Comparison of ENCODE assay signal across 8 cellular contexts in the genomic region with DNA sequence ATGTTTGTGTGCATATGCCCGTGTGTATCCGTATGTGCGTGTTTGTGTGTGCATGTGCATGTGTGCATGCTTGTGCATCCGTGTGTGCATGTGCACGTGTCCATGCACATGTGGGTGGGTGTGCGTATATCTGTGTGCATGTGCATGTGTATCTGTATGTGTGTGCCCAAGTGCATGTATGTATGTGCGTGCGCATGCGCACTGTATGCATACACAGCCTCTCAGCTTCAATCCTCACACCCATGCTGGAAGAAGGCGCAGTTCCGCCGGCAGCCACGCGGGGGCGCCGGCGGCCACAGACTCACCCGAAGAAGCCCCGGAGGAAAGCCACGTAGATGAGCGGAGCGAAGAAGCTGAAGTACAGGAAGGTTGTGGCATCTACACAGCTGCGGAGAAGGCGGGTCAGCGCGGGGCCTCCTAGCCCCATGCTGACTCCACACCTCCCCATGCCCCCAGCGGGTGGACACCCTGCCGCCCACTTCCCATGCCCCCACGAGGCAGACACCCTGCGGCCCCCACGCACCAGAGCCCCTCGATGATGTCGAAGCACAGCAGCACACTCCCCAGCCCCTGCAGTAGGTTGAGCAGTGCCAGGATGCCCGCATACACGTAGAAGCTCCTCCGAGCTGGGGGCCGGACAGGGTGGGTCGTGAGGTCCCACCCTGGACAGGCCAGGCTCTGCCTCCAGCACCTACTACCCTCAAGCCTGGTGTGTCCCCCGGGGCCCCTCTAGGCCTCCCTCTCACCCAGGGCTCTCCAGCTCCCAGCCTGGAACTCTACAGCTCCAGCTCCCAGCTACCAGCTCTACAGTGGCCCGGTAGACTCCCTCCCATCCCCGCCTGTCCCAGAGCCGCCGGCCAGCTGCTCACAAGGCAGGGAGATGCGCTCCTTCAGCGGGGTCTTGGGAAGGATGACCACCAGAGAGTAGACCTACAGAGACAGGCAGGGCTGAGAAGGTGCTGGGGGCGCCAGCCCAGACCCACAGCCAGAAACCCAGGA. TPM values are rescaled to one million over a fixed set of nuclear protein-coding genes. Genes with fewer than 3 reads are reported as not detected.
A peak's percentile ranks its signal among the peaks of the same experiment; 100 is the strongest.
DNase-seq lines count a peak whose midpoint lies in the region; ATAC-seq, FAIRE-seq and TF ChIP-seq lines count a peak whose summit lies in the region.

No MANE protein-coding gene starts in this region.

- no peaks in the 10 kb centered on the region for H3K36me3 ChIP-seq in hepatocyte (replicated peaks; ENCODE audit: insufficient read depth, low read depth)
- H3K36me3 ChIP-seq in small intestine (ENCODE audit: control insufficient read depth in 2 of 2, insufficient read depth in 2 of 2, low read length in 2 of 2) = peaks cover 0 to 7% of the 10 kb centered on the region in 2 donors

- H3K27ac ChIP-seq in hepatocyte (peak overlapping the region; percentile 37), small intestine (ENCODE audit: low read depth in 1 of 2, low read length in 1 of 2) (no peak overlapping the region)

- H3K4me3 ChIP-seq in astrocyte of the cerebellum (ENCODE audit: low read depth, low read length) (no peak overlapping the region), hepatocyte (no peak overlapping the region), small intestine (ENCODE audit: low read depth in 1 of 2, low read length in 2 of 2) (no peak overlapping the region)

- H3K9me3 ChIP-seq in hepatocyte (ENCODE audit: low read depth) (no peaks in the 10 kb centered on the region), small intestine (ENCODE audit: control insufficient read depth, low read depth) (no peaks in the 10 kb centered on the region)

- ATAC-seq in GM18517 (IDR thresholded peaks at IDR 0.05; ENCODE audit: unreplicated experiment) (peak; percentile 63), HG03066 (IDR thresholded peaks at IDR 0.05; ENCODE audit: low read depth, unreplicated experiment) (peak; percentile 88)

- H2AFZ ChIP-seq in hepatocyte = no peak overlapping the region

- 48% methylated on average over 43 of the region's 46 CpGs for WGBS in hepatocyte (ENCODE audit: low lambda C conversion rate, missing lambda C conversion rate)
- 42 to 45% (median 42%) methylated on average over 45 to 46 of the region's 46 CpGs for WGBS in small intestine, 3 donors

- H3K79me2 ChIP-seq in hepatocyte = peaks cover under 1% of the 10 kb centered on the region

- peak overlapping the region; percentile 49 for H3K4me2 ChIP-seq in hepatocyte

- FAIRE-seq in A204.1 (lab: Jason Lieb, UNC) = peak; percentile 85
- FAIRE-seq in TTC549 (lab: Jason Lieb, UNC) = peak; percentile 43
- no peak for FAIRE-seq in small intestine (lab: Jason Lieb, UNC)

- H3K4me1 ChIP-seq in hepatocyte (ENCODE audit: insufficient read depth) = no peaks in the 10 kb centered on the region
- H3K4me1 ChIP-seq in small intestine (ENCODE audit: control insufficient read depth in 2 of 2, insufficient read depth in 1 of 2, low read depth in 1 of 2, low read length in 1 of 2) = peaks cover 0 to 2% of the 10 kb centered on the region in 2 donors

- H4K20me1 ChIP-seq in hepatocyte (ENCODE audit: insufficient read depth, poor library complexity, severe bottlenecking) = peaks cover 11% of the 10 kb centered on the region

- H3K27me3 ChIP-seq in hepatocyte = no peaks in the 10 kb centered on the region
- H3K27me3 ChIP-seq in small intestine (ENCODE audit: control insufficient read depth in 2 of 2, insufficient read depth in 2 of 2, low read length in 2 of 2) = no peaks in the 10 kb centered on the region

- H3K9me2 ChIP-seq in hepatocyte (replicated peaks; ENCODE audit: insufficient read depth) = no peaks in the 10 kb centered on the region

- in situ Hi-C loops in astrocyte of the cerebellum (cut with HindIII; ENCODE audit: low sequenced_read_pairs) = no loop called here

- TF ChIP-seq CTCF in astrocyte of the cerebellum (IDR thresholded peaks at IDR 0.05; ENCODE audit: low read depth, low read length, missing control alignments) (peak; percentile 99), hepatocyte (IDR thresholded peaks at IDR 0.05; ENCODE audit: poor library complexity) (peak; percentile 97)

- DNase-seq in NCI-H2107 (lab: John Stamatoyannopoulos, UW) = peak; percentile 73
- DNase-seq in astrocyte of the cerebellum (ENCODE audit: low read depth) = peak; percentile 73
- DNase-seq in hepatocyte (ENCODE audit: low spot score) = peak; percentile 90
- peak; percentile 92 for DNase-seq in small intestine

RNA-seq across cellular contexts. Expression of a gene that starts 15.4 kb away (rescaled TPM):
- 39.9 and 41.0 TPM in 2 replicates for total RNA-seq in hepatocyte
- polyA plus RNA-seq in hepatocyte (57.2 and 66.3 TPM in 2 replicates), small intestine (10 to 100 TPM; 23.7 to 25.9 (median 25.4) TPM)

RNA-seq across cellular contexts. Expression of a gene that starts 23.0 kb away (rescaled TPM):
- total RNA-seq in hepatocyte = 19.6 and 31.4 TPM in 2 replicates
- polyA plus RNA-seq in hepatocyte (14.6 and 15.0 TPM in 2 replicates), small intestine (10 to 100 TPM in 1 of 3 donors, 1 to 10 TPM in 2; 2.2 to 22.7 (median 4.3) TPM)

RNA-seq across cellular contexts. Expression of a gene that starts 53.8 kb away (rescaled TPM):
- 6.4 and 8.0 TPM in 2 replicates for total RNA-seq in hepatocyte
- 5.1 and 7.8 TPM in 2 replicates for polyA plus RNA-seq in hepatocyte
- polyA plus RNA-seq in small intestine = 10 to 100 TPM in 1 of 3 donors, 1 to 10 TPM in 2; 1.6 to 17.0 (median 3.8) TPM
